ENCODE assay signal across 31 cellular contexts in genomic region chr17:69879576-69879975, GRCh38.
"Had no signal": no experiment of that assay in that cellular context is flagged by ENCODE, and none has a peak within 500 bp of the region (broad histone marks: within the 10 kb centered on the region; RNA-seq: fewer than 3 reads in every experiment).

No MANE protein-coding gene starts in this region.

- H3K4me3 ChIP-seq: adrenal gland, body of pancreas, esophagus squamous epithelium had no signal

- H3K27me3 Mint-ChIP-seq: activated CD4-positive, alpha-beta memory T cell treated with anti-CD3 and anti-CD28 coated beads for 36 hours; activated CD4-positive, alpha-beta T cell treated with anti-CD3 and anti-CD28 coated beads for 36 hours; activated CD4-positive, alpha-beta T cell treated with anti-CD3 and anti-CD28 coated beads, Interleukin-2, amount 10 ng/mL, durations not matched to agents 24 days and 14 days; activated CD8-positive, alpha-beta memory T cell treated with anti-CD3 and anti-CD28 coated beads, Interleukin-2, amount 10 ng/mL, durations not matched to agents 7 days and 5 days; activated naive CD8-positive, alpha-beta T cell treated with anti-CD3 and anti-CD28 coated beads for 36 hours; activated naive CD8-positive, alpha-beta T cell treated with anti-CD3 and anti-CD28 coated beads, Interleukin-2, amount 50 U/mL, for 24 hours; effector memory CD8-positive, alpha-beta T cell had no signal

- H3K27ac Mint-ChIP-seq: activated CD4-positive, alpha-beta memory T cell treated with anti-CD3 and anti-CD28 coated beads for 36 hours; activated CD4-positive, alpha-beta T cell treated with anti-CD3 and anti-CD28 coated beads for 36 hours; activated CD4-positive, alpha-beta T cell treated with anti-CD3 and anti-CD28 coated beads, Interleukin-2, amount 10 ng/mL, durations not matched to agents 24 days and 14 days; activated CD8-positive, alpha-beta memory T cell treated with anti-CD3 and anti-CD28 coated beads, Interleukin-2, amount 10 ng/mL, durations not matched to agents 7 days and 5 days; activated CD8-positive, alpha-beta T cell treated with anti-CD3 and anti-CD28 coated beads, Interleukin-2, amount 10 ng/mL, durations not matched to agents 7 days and 5 days; activated naive CD4-positive, alpha-beta T cell treated with anti-CD3 and anti-CD28 coated beads for 36 hours; activated naive CD4-positive, alpha-beta T cell treated with anti-CD3 and anti-CD28 coated beads, Interleukin-2, amount 50 U/mL, for 24 hours; activated naive CD8-positive, alpha-beta T cell treated with anti-CD3 and anti-CD28 coated beads for 36 hours; activated naive CD8-positive, alpha-beta T cell treated with anti-CD3 and anti-CD28 coated beads, Interleukin-2, amount 50 U/mL, for 24 hours; activated T-helper 1 cell treated with anti-CD3 and anti-CD28 coated beads, Interleukin-12 subunit alpha, Interleukin-12 subunit beta, Interleukin-2, Interleukin-4 antibody, amounts not matched to agents 30 ng/mL and 10 ng/mL and 1 ng/mL, durations not matched to agents 14 hours and 24 hours and 36 hours; activated T-helper 2 cell treated with anti-CD3 and anti-CD28 coated beads, Interferon-gamma antibody, Interleukin-2, Interleukin-4, amounts not matched to agents 10 μg/mL and 5 μg/mL and 100 μg/mL, durations not matched to agents 14 hours and 24 hours and 36 hours; effector memory CD8-positive, alpha-beta T cell had no signal

- H3K9me3 ChIP-seq: adrenal gland, body of pancreas had no signal

- H3K4me1 ChIP-seq: body of pancreas had no signal

- H3K27ac ChIP-seq: body of pancreas, esophagus squamous epithelium had no signal

- H3K4me1 Mint-ChIP-seq: activated CD4-positive, alpha-beta T cell treated with anti-CD3 and anti-CD28 coated beads for 36 hours; activated CD4-positive, alpha-beta T cell treated with anti-CD3 and anti-CD28 coated beads, Interleukin-2, amount 10 ng/mL, durations not matched to agents 24 days and 14 days; activated CD8-positive, alpha-beta memory T cell treated with anti-CD3 and anti-CD28 coated beads, Interleukin-2, amount 10 ng/mL, durations not matched to agents 7 days and 5 days; activated naive CD4-positive, alpha-beta T cell treated with anti-CD3 and anti-CD28 coated beads, Interleukin-2, amount 50 U/mL, for 24 hours; activated naive CD8-positive, alpha-beta T cell treated with anti-CD3 and anti-CD28 coated beads for 36 hours; activated naive CD8-positive, alpha-beta T cell treated with anti-CD3 and anti-CD28 coated beads, Interleukin-2, amount 50 U/mL, for 24 hours had no signal

- H3K4me3 Mint-ChIP-seq: activated CD4-positive, alpha-beta memory T cell treated with anti-CD3 and anti-CD28 coated beads for 36 hours; activated CD4-positive, alpha-beta T cell treated with anti-CD3 and anti-CD28 coated beads for 36 hours; activated CD4-positive, alpha-beta T cell treated with anti-CD3 and anti-CD28 coated beads, Interleukin-2, amount 10 ng/mL, durations not matched to agents 24 days and 14 days; activated CD8-positive, alpha-beta memory T cell treated with anti-CD3 and anti-CD28 coated beads, Interleukin-2, amount 10 ng/mL, durations not matched to agents 7 days and 5 days; activated CD8-positive, alpha-beta T cell treated with anti-CD3 and anti-CD28 coated beads, Interleukin-2, amount 10 ng/mL, durations not matched to agents 7 days and 5 days; activated naive CD4-positive, alpha-beta T cell treated with anti-CD3 and anti-CD28 coated beads for 36 hours; activated naive CD4-positive, alpha-beta T cell treated with anti-CD3 and anti-CD28 coated beads, Interleukin-2, amount 50 U/mL, for 24 hours; activated naive CD8-positive, alpha-beta T cell treated with anti-CD3 and anti-CD28 coated beads for 36 hours; activated naive CD8-positive, alpha-beta T cell treated with anti-CD3 and anti-CD28 coated beads, Interleukin-2, amount 50 U/mL, for 24 hours; activated T-helper 1 cell treated with anti-CD3 and anti-CD28 coated beads, Interleukin-12 subunit alpha, Interleukin-12 subunit beta, Interleukin-2, Interleukin-4 antibody, amounts not matched to agents 30 ng/mL and 10 ng/mL and 1 ng/mL, durations not matched to agents 14 hours and 24 hours and 36 hours; effector memory CD8-positive, alpha-beta T cell had no signal

- H3K36me3 Mint-ChIP-seq: activated CD4-positive, alpha-beta memory T cell treated with anti-CD3 and anti-CD28 coated beads for 36 hours; activated CD8-positive, alpha-beta memory T cell treated with anti-CD3 and anti-CD28 coated beads, Interleukin-2, amount 10 ng/mL, durations not matched to agents 7 days and 5 days; activated naive CD4-positive, alpha-beta T cell treated with anti-CD3 and anti-CD28 coated beads, Interleukin-2, amount 50 U/mL, for 24 hours; activated naive CD8-positive, alpha-beta T cell treated with anti-CD3 and anti-CD28 coated beads for 36 hours had no signal

- DNase-seq: activated CD4-positive, alpha-beta memory T cell treated with anti-CD3 and anti-CD28 coated beads for 36 hours; activated CD4-positive, alpha-beta T cell treated with anti-CD3 and anti-CD28 coated beads for 36 hours; activated CD4-positive, alpha-beta T cell treated with anti-CD3 and anti-CD28 coated beads, Interleukin-2, amount 10 ng/mL, durations not matched to agents 24 days and 14 days; activated CD4-positive, CD25-positive, alpha-beta regulatory T cell; activated CD4-positive, CD25-positive, alpha-beta regulatory T cell treated with anti-CD3 and anti-CD28 coated beads, Interleukin-2, amount 50 U/mL, for 72 hours; activated CD8-positive, alpha-beta memory T cell treated with anti-CD3 and anti-CD28 coated beads, Interleukin-2, amount 10 ng/mL, durations not matched to agents 7 days and 5 days; activated CD8-positive, alpha-beta memory T cell treated with anti-CD3 and anti-CD28 coated beads, Interleukin-2, amount 50 U/mL, for 4 hours; activated CD8-positive, alpha-beta T cell treated with anti-CD3 and anti-CD28 coated beads, Interleukin-2, amount 10 ng/mL, durations not matched to agents 7 days and 5 days; activated effector memory CD4-positive, alpha-beta T cell treated with anti-CD3 and anti-CD28 coated beads, Interleukin-2, amount 50 U/mL, for 16 hours; activated naive CD4-positive, alpha-beta T cell treated with anti-CD3 and anti-CD28 coated beads for 36 hours; activated naive CD8-positive, alpha-beta T cell treated with anti-CD3 and anti-CD28 coated beads for 36 hours; activated naive CD8-positive, alpha-beta T cell treated with anti-CD3 and anti-CD28 coated beads, Interleukin-2, amount 50 U/mL, for 24 hours; activated T-cell treated with anti-CD3 and anti-CD28 coated beads, Interleukin-2, amount 50 U/mL, for 1 hour; activated T-cell treated with anti-CD3 and anti-CD28 coated beads, Interleukin-2, amount 50 U/mL, for 48 hours; adrenal gland; amygdala; aorta; body of pancreas; caudate nucleus; cortex of kidney; dermis blood vessel endothelial cell; effector CD4-positive, alpha-beta T cell; effector memory CD8-positive, alpha-beta T cell; esophagus squamous epithelium; head of caudate nucleus; T-helper 2 cell had no signal

- ATAC-seq: activated CD4-positive, alpha-beta T cell treated with anti-CD3 and anti-CD28 coated beads for 36 hours; activated CD8-positive, alpha-beta memory T cell treated with anti-CD3 and anti-CD28 coated beads, Interleukin-2, amount 10 ng/mL, durations not matched to agents 7 days and 5 days; activated CD8-positive, alpha-beta T cell treated with anti-CD3 and anti-CD28 coated beads, Interleukin-2, amount 10 ng/mL, durations not matched to agents 7 days and 5 days; activated naive CD8-positive, alpha-beta T cell treated with anti-CD3 and anti-CD28 coated beads, Interleukin-2, amount 50 U/mL, for 24 hours; body of pancreas; effector memory CD8-positive, alpha-beta T cell had no signal

- FAIRE-seq: colon, frontal cortex had no signal

- H3K9me3 Mint-ChIP-seq: activated CD4-positive, alpha-beta memory T cell treated with anti-CD3 and anti-CD28 coated beads for 36 hours; activated naive CD8-positive, alpha-beta T cell treated with anti-CD3 and anti-CD28 coated beads, Interleukin-2, amount 50 U/mL, for 24 hours; activated T-helper 1 cell treated with anti-CD3 and anti-CD28 coated beads, Interleukin-12 subunit alpha, Interleukin-12 subunit beta, Interleukin-2, Interleukin-4 antibody, amounts not matched to agents 30 ng/mL and 10 ng/mL and 1 ng/mL, durations not matched to agents 14 hours and 24 hours and 36 hours had no signal

- H3K27me3 ChIP-seq: adrenal gland, body of pancreas, esophagus squamous epithelium had no signal

- H3K36me3 ChIP-seq: adrenal gland, esophagus squamous epithelium had no signal
